Comparison of ENCODE assay signal across 9 cellular contexts in genomic region chr12:109544955-109545531, GRCh38. TPM values are rescaled to one million over a fixed set of nuclear protein-coding genes. Genes with fewer than 3 reads are reported as not detected.
DNase-seq lines count a peak whose midpoint lies in the region; ATAC-seq, FAIRE-seq and TF ChIP-seq lines count a peak whose summit lies in the region.
"Had no signal": no experiment of that assay in that cellular context is flagged by ENCODE, and none has a peak within 500 bp of the region (broad histone marks: within the 10 kb centered on the region; RNA-seq: fewer than 3 reads in every experiment).

No MANE protein-coding gene starts in this region.

- intact Hi-C loops in transverse colon (cut with DNase I; ENCODE audit: low total_unique reads) = no loop called here

- DNase-seq in A549 (ENCODE audit: low read depth in 1 of 2, low spot score in 1 of 2) (no peak), GM23248 (peak; percentile 68), T-helper 17 cell (no peak), glomerular visceral epithelial cell (ENCODE audit: extremely low spot score) (peak; percentile 60), transverse colon (no peak)
- no peak for DNase-seq in activated CD4-positive, CD25-positive, alpha-beta regulatory T cell (lab: John Stamatoyannopoulos, UW)
- DNase-seq: NCI-H774 had no signal

- 58% methylated on average over 7 of the region's 7 CpGs for WGBS in A549 (ENCODE audit: missing lambda C conversion rate)
- WGBS in GM23248 (ENCODE audit: low coverage in 1 of 2, low lambda C conversion rate in 2 of 2, missing lambda C conversion rate in 2 of 2), 2 experiments = 23 to 25% methylated on average over 7 of the region's 7 CpGs
- WGBS in transverse colon (ENCODE audit: low coverage in 1 of 2), 2 donors = 44 to 80% methylated on average over 1 to 7 of the region's 7 CpGs

- H3K4me1 Mint-ChIP-seq in T-helper 17 cell = peaks cover 10% of the 10 kb centered on the region

- 0 out of 2 replicates have a peak, but pooled peaks cover 5% of the 10 kb centered on the region for H3F3A ChIP-seq in GM23248 (ENCODE audit: insufficient read depth)

- H4K20me1 ChIP-seq in GM23248 (ENCODE audit: insufficient read depth) = no peaks in the 10 kb centered on the region

- no peak for TF ChIP-seq RAD21 in A549 (conservative IDR thresholded peaks at IDR 0.05 in 1 of 2, IDR thresholded peaks at IDR 0.05 in 1 of 2)

- H3K27me3 Mint-ChIP-seq in T-helper 17 cell = peaks cover 28% of the 10 kb centered on the region

- H3K27ac ChIP-seq in A549 = 0 out of 6 replicates have a peak overlapping the region, but pooled peaks of 1 of the 2 experiments have one; percentile 14
- H3K27ac ChIP-seq in GM23248 = peak overlapping the region; percentile 36
- H3K27ac ChIP-seq in transverse colon = no peak overlapping the region

- peak overlapping the region; percentile 27 for H3K27ac Mint-ChIP-seq in T-helper 17 cell

- TF ChIP-seq CTCF in A549 (IDR thresholded peaks at IDR 0.05) = no peak
- no peak for TF ChIP-seq CTCF in transverse colon (IDR thresholded peaks at IDR 0.05)

- 0 out of 2 replicates have a peak overlapping the region, but pooled peaks have one; percentile 8 for H3K9ac ChIP-seq in GM23248

- H3K4me2 ChIP-seq in A549 = no peak overlapping the region
- peak overlapping the region; percentile 24 for H3K4me2 ChIP-seq in GM23248 (ENCODE audit: unreplicated experiment)

- H3K27me3 ChIP-seq in GM23248 (replicated peaks; ENCODE audit: insufficient read depth) (peaks cover 15% of the 10 kb centered on the region), transverse colon (peaks cover 32% of the 10 kb centered on the region)

- ATAC-seq in A549 = peak; percentile 17 to 28; a peak in 4 of 6 replicates
- no peak for ATAC-seq in T-helper 17 cell
- no peak for ATAC-seq in HG02970 (IDR thresholded peaks at IDR 0.05; ENCODE audit: low FRiP score, unreplicated experiment)
- ATAC-seq in activated CD4-positive, CD25-positive, alpha-beta regulatory T cell treated with anti-CD3 and anti-CD28 coated beads, Interleukin-2, amount 50 U/mL, for 24 hours = no peak

- H3K4me1 ChIP-seq in A549 (peaks cover 6% of the 10 kb centered on the region; the same call in 2 of the 3 replicates), GM23248 (ENCODE audit: insufficient read depth) (peaks cover 17% of the 10 kb centered on the region), transverse colon (peaks cover 0 to 2% (median 0%) of the 10 kb centered on the region in 4 donors)

- H3K36me3 ChIP-seq in GM23248 (ENCODE audit: low read depth) = no peaks in the 10 kb centered on the region
- H3K36me3 ChIP-seq in transverse colon = no peaks in the 10 kb centered on the region

- H3K79me2 ChIP-seq in GM23248 (ENCODE audit: insufficient read depth) = no peaks in the 10 kb centered on the region

- TF ChIP-seq EP300 in A549 (IDR thresholded peaks at IDR 0.05) (no peak), transverse colon (IDR thresholded peaks at IDR 0.05; ENCODE audit: low read depth) (no peak)

- FAIRE-seq in A549 (lab: Jason Lieb, UNC) = no peak

- TF ChIP-seq POLR2A in A549 (IDR thresholded peaks at IDR 0.05; ENCODE audit: low read length) = no peak
- no peak for TF ChIP-seq POLR2A in transverse colon (IDR thresholded peaks at IDR 0.05)

- POLR2A ChIA-PET in A549 (lab: Yijun Ruan, JAX) = no interaction called here

- no peaks in the 10 kb centered on the region for H3K36me3 Mint-ChIP-seq in T-helper 17 cell (ENCODE audit: low read depth)

- no peak overlapping the region for H3K4me3 Mint-ChIP-seq in T-helper 17 cell

- in situ Hi-C loops in GM23248 (cut with MboI) = no loop called here
- in situ Hi-C loops in transverse colon (cut with MboI; ENCODE audit: low pct_ligation_motif_present in 1 of 4, low pct_unique_long_range_greater_than_20kb in 1 of 4, low sequenced_read_pairs in 3 of 4) = no loop called here

- H3K9me2 ChIP-seq in GM23248 (ENCODE audit: insufficient read depth) = no peaks in the 10 kb centered on the region

- H2AFZ ChIP-seq in GM23248 = peak overlapping the region; percentile 34

- H3K4me3 ChIP-seq in A549 (no peak overlapping the region), GM23248 (no peak overlapping the region), transverse colon (no peak overlapping the region)

- no peaks in the 10 kb centered on the region for H3K9me3 ChIP-seq in A549
- H3K9me3 ChIP-seq in GM23248 (ENCODE audit: low read depth) = no peaks in the 10 kb centered on the region
- no peaks in the 10 kb centered on the region for H3K9me3 ChIP-seq in T-helper 17 cell (ENCODE audit: control insufficient read depth, low read length, poor library complexity, severe bottlenecking)
- no peaks in the 10 kb centered on the region for H3K9me3 ChIP-seq in transverse colon

- CTCF ChIA-PET in A549 (lab: Yijun Ruan, JAX) = interaction anchor here (0.5 to 1.0 kb wide), 2 partner anchors 48 to 230 kb away, joined by 3 to 4 read pairs; no protein-coding TSS in a partner anchor

TF ChIP-seq in A549, 52 proteins besides CTCF, POLR2A, EP300 and RAD21:
- no peak for TF ChIP-seq NR3C1 (IDR thresholded peaks at IDR 0.05)
- no peak for TF ChIP-seq CBX2 (IDR thresholded peaks at IDR 0.05; ENCODE audit: borderline replicate concordance, low read depth)
- TF ChIP-seq KDM5A (IDR thresholded peaks at IDR 0.05) = no peak
- no peak for TF ChIP-seq JUN (IDR thresholded peaks at IDR 0.05)
- no peak for TF ChIP-seq FOSB (CRISPR knock-in tag; IDR thresholded peaks at IDR 0.05)
- TF ChIP-seq CHD4 (IDR thresholded peaks at IDR 0.05; ENCODE audit: borderline replicate concordance) = no peak
- no peak for TF ChIP-seq MAX (IDR thresholded peaks at IDR 0.05)
- no peak for TF ChIP-seq SMC3 (IDR thresholded peaks at IDR 0.05)
- no peak for TF ChIP-seq CEBPB (IDR thresholded peaks at IDR 0.05)
- TF ChIP-seq MAZ (IDR thresholded peaks at IDR 0.05; ENCODE audit: borderline replicate concordance, low read depth, low read length) = no peak
- no peak for TF ChIP-seq RFX5 (IDR thresholded peaks at IDR 0.05)
- TF ChIP-seq ZFP36 (IDR thresholded peaks at IDR 0.05; ENCODE audit: borderline replicate concordance, partially characterized antibody) = no peak
TF ChIP-seq in A549: peak in this region for 0.

RNA-seq across cellular contexts. Expression of gene MMAB, which starts 28.3 kb away (rescaled TPM):
- polyA plus RNA-seq in A549 (2011; rRNA removed) (23.0 and 26.1 TPM in 2 replicates), A549 (2017; fragmentation: RNase III; extraction: RNeasy Plus Mini Kit Qiagen cat#74134 plus additional on column Dnase treatment) (32.8 to 36.8 TPM (median 34.7 TPM) in 3 replicates), GM23248 (2016; fragmentation: Nextera tagmentation; extraction: Ambion mirVana) (25.4 and 26.8 TPM in 2 replicates)
- polyA plus RNA-seq in A549 (2012; cell fraction: cytosol; rRNA removed) = 27.2 and 29.6 TPM in 2 replicates
- 20.9 and 22.0 TPM in 2 replicates for polyA plus RNA-seq in A549 (2012; cell fraction: nucleus; rRNA removed)
- polyA minus RNA-seq in A549 (2011; rRNA and poly(A)+ RNA removed) = 14.5 and 18.6 TPM in 2 replicates
- 6.7 and 12.8 TPM in 2 replicates for total RNA-seq in GM23248 (2014; rRNA removed; shearing (Covaris generic))
- total RNA-seq in T-helper 17 cell (10 to 100 TPM in 1 of 2 donors, 1 to 10 TPM in 1; 8.0 to 12.1 TPM), transverse colon (10 to 100 TPM in 3 of 4 donors, 1 to 10 TPM in 1; 4.4 to 18.7 (median 11.9) TPM)

RNA-seq across cellular contexts. Expression of gene MVK, which starts 28.6 kb away (rescaled TPM):
- 5.9 and 7.0 TPM in 2 replicates for polyA plus RNA-seq in A549 (2011; rRNA removed)
- 13.6 and 19.9 TPM in 2 replicates for polyA plus RNA-seq in A549 (2012; cell fraction: cytosol; rRNA removed)
- 18.4 and 25.1 TPM in 2 replicates for polyA plus RNA-seq in A549 (2012; cell fraction: nucleus; rRNA removed)
- polyA plus RNA-seq in A549 (2017; fragmentation: RNase III; extraction: RNeasy Plus Mini Kit Qiagen cat#74134 plus additional on column Dnase treatment) = 7.5 to 14.8 TPM (median 14.0 TPM) in 3 replicates
- 6.4 and 7.3 TPM in 2 replicates for polyA minus RNA-seq in A549 (2011; rRNA and poly(A)+ RNA removed)
- 11.8 and 80.1 TPM in 2 replicates for total RNA-seq in GM23248 (2014; rRNA removed; shearing (Covaris generic))
- polyA plus RNA-seq in GM23248 (2016; fragmentation: Nextera tagmentation; extraction: Ambion mirVana) = 6.7 and 7.2 TPM in 2 replicates
- total RNA-seq in T-helper 17 cell = 10 to 100 TPM; 10.8 to 14.8 TPM
- total RNA-seq in transverse colon = 100 to 1,000 TPM in 1 of 4 donors, 10 to 100 TPM in 3; 17.2 to 157 (median 25.4) TPM

Comparison
In these comparisons a context has a peak if more than half of its experiments do, and no peak if none do; other contexts are left out.
1. ATAC-seq: peak in A549 (2 of 2); none in T-helper 17 cell (single experiment), HG02970 (single experiment) and activated CD4-positive, CD25-positive, alpha-beta regulatory T cell treated with anti-CD3 and anti-CD28 coated beads, Interleukin-2, amount 50 U/mL, for 24 hours (0 of 2).
2. DNase-seq: peak in GM23248 (single experiment) and glomerular visceral epithelial cell (single experiment); none in A549 (0 of 2), T-helper 17 cell (0 of 3), transverse colon (single experiment) and activated CD4-positive, CD25-positive, alpha-beta regulatory T cell (0 of 4).